In the genomic region with DNA sequence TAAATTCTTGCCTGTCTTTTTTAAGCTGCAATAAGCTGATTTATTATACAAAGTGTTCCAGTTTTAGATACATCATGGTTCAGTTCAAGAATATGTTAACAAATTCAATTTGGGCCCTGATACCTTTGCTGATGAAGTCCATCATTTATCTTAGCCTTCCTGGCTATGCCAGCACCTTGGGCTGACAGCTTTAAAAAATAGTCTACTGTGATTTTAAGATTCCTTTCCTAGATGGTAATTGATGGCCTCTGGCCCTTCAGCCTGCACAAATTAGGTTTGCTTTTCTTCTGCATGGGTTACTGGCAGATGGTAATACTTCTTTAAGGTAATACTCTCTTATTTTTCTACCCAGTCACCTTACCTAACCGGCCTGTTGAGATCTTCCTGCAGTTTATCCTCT, we compare ENCODE assay signal across 19 cellular contexts. TPM values are rescaled to one million over a fixed set of nuclear protein-coding genes. Genes with fewer than 3 reads are reported as not detected.
A peak's percentile ranks its signal among the peaks of the same experiment; 100 is the strongest.
DNase-seq lines count a peak whose midpoint lies in the region; ATAC-seq and TF ChIP-seq lines count a peak whose summit lies in the region.
"Had no signal": no experiment of that assay in that cellular context is flagged by ENCODE, and none has a peak within 500 bp of the region (broad histone marks: within the 10 kb centered on the region; RNA-seq: fewer than 3 reads in every experiment).

No MANE protein-coding gene starts in this region.

- TF ChIP-seq CTCF in neural progenitor cell (IDR thresholded peaks at IDR 0.05): no peak

- H3K36me3 Mint-ChIP-seq in activated CD4-positive, alpha-beta T cell treated with anti-CD3 and anti-CD28 coated beads for 36 hours (ENCODE audit: low read depth): peaks cover 23% of the 10 kb centered on the region
- no peaks in the 10 kb centered on the region for H3K36me3 Mint-ChIP-seq in neural progenitor cell
- H3K36me3 Mint-ChIP-seq in immature natural killer cell: peaks cover 0 to 4% (median 0%) of the 10 kb centered on the region in 3 donors

- intact Hi-C loops in activated CD4-positive, alpha-beta T cell treated with anti-CD3 and anti-CD28 coated beads for 36 hours (cut with DNase I, micrococcal nuclease): no loop called here

- no peaks in the 10 kb centered on the region for H3K9me3 Mint-ChIP-seq in activated CD4-positive, alpha-beta T cell treated with anti-CD3 and anti-CD28 coated beads for 36 hours (ENCODE audit: low read depth)
- H3K9me3 Mint-ChIP-seq in neural progenitor cell (no peaks in the 10 kb centered on the region), immature natural killer cell (no peaks in the 10 kb centered on the region)

- H3K4me3 ChIP-seq in HUES64 (ENCODE audit: low read length) (no peak overlapping the region), endocrine pancreas (ENCODE audit: control insufficient read depth, insufficient read depth, low read length) (peak overlapping the region; percentile 33), neural progenitor cell (no peak overlapping the region)
- H3K4me3 ChIP-seq: BLaER1 treated with 17β-estradiol and CSF1 and Interleukin-3, amounts not matched to agents 10 nM and 100 nM; SJCRH30 had no signal

- H3K4me1 Mint-ChIP-seq in activated CD4-positive, alpha-beta T cell treated with anti-CD3 and anti-CD28 coated beads for 36 hours: peaks cover 49% of the 10 kb centered on the region
- H3K4me1 Mint-ChIP-seq in neural progenitor cell: no peaks in the 10 kb centered on the region
- peaks cover 16 to 38% of the 10 kb centered on the region in 2 donors for H3K4me1 Mint-ChIP-seq in immature natural killer cell

- no peaks in the 10 kb centered on the region for H3K9me3 ChIP-seq in HUES64 (ENCODE audit: insufficient read depth, low read depth, low read length)
- no peaks in the 10 kb centered on the region for H3K9me3 ChIP-seq in endocrine pancreas (ENCODE audit: control insufficient read depth, low read length)
- no peaks in the 10 kb centered on the region for H3K9me3 ChIP-seq in neural progenitor cell (ENCODE audit: low read depth)
- H3K9me3 ChIP-seq: SJCRH30 had no signal

- DNase-seq in activated CD4-positive, alpha-beta T cell treated with anti-CD3 and anti-CD28 coated beads for 36 hours: no peak
- no peak for DNase-seq in activated CD4-positive, alpha-beta T cell treated with anti-CD3 and anti-CD28 coated beads, Interleukin-2, amount 50 U/mL, for 48 hours
- no peak for DNase-seq in neural progenitor cell (ENCODE audit: low spot score)
- no peak for DNase-seq in immature natural killer cell
- DNase-seq in NCI-H1105 treated with DMSO at 0.1 percent for 48 hours (lab: John Stamatoyannopoulos, UW): no peak
- DNase-seq: GDM1, GOT3, Karpas-422, MM.1S, NCI-H1105, NCI-H1694 treated with DMSO at 0.1 percent for 48 hours, NCI-H2107, NCI-H446 treated with DMSO at 0.1 percent for 48 hours, NCI-H748 treated with DMSO at 0.1 percent for 48 hours, SJCRH30 had no signal

- no peak overlapping the region for H2AFZ ChIP-seq in neural progenitor cell (replicated peaks)

- H3K4me3 Mint-ChIP-seq in activated CD4-positive, alpha-beta T cell treated with anti-CD3 and anti-CD28 coated beads for 36 hours: no peak overlapping the region
- H3K4me3 Mint-ChIP-seq in neural progenitor cell: no peak overlapping the region
- H3K4me3 Mint-ChIP-seq in immature natural killer cell: no peak overlapping the region

- H3K4me1 ChIP-seq in HUES64 (ENCODE audit: insufficient read depth, low read length) (peaks cover 30% of the 10 kb centered on the region), endocrine pancreas (ENCODE audit: control insufficient read depth, insufficient read depth, low read length) (peaks cover 9% of the 10 kb centered on the region), neural progenitor cell (no peaks in the 10 kb centered on the region)
- H3K4me1 ChIP-seq: SJCRH30 had no signal

- H3K27ac Mint-ChIP-seq in activated CD4-positive, alpha-beta T cell treated with anti-CD3 and anti-CD28 coated beads for 36 hours: peak overlapping the region; percentile 29
- H3K27ac Mint-ChIP-seq in neural progenitor cell (no peak overlapping the region), immature natural killer cell (peak overlapping the region in 1 of 6 donors; percentile 43)

- POLR2A ChIA-PET in activated CD4-positive, alpha-beta T cell treated with anti-CD3 and anti-CD28 coated beads for 36 hours (lab: Charles Lee): no interaction called here

- CTCF ChIA-PET in activated CD4-positive, alpha-beta T cell treated with anti-CD3 and anti-CD28 coated beads for 36 hours (lab: Charles Lee): interaction anchor here (0.7 to 1.4 kb wide), 2 partner anchors 12 to 17 kb away, joined by 3 to 6 read pairs; no protein-coding TSS in a partner anchor

- no peak overlapping the region for H3K4me2 ChIP-seq in neural progenitor cell

- H4K20me1 ChIP-seq in neural progenitor cell (ENCODE audit: low read depth): peaks cover 31% of the 10 kb centered on the region

- no peaks in the 10 kb centered on the region for H3F3A ChIP-seq in neural progenitor cell (ENCODE audit: low read depth)

- no peaks in the 10 kb centered on the region for H3K27me3 Mint-ChIP-seq in activated CD4-positive, alpha-beta T cell treated with anti-CD3 and anti-CD28 coated beads for 36 hours
- H3K27me3 Mint-ChIP-seq in neural progenitor cell (ENCODE audit: insufficient read depth, low read depth) (peaks cover 5% of the 10 kb centered on the region), immature natural killer cell (ENCODE audit: low read depth in 3 of 3) (peaks cover 0 to 1% (median 0%) of the 10 kb centered on the region in 3 donors)

- H3K79me2 ChIP-seq in neural progenitor cell (ENCODE audit: low read depth): peaks cover 59% of the 10 kb centered on the region

- ATAC-seq in activated CD4-positive, alpha-beta T cell treated with anti-CD3 and anti-CD28 coated beads for 36 hours: no peak
- no peak for ATAC-seq in GM18873 (IDR thresholded peaks at IDR 0.05; ENCODE audit: low FRiP score, unreplicated experiment)

- no peaks in the 10 kb centered on the region for H3K27me3 ChIP-seq in HUES64 (ENCODE audit: insufficient read depth, low read length)
- no peaks in the 10 kb centered on the region for H3K27me3 ChIP-seq in endocrine pancreas (ENCODE audit: control insufficient read depth, insufficient read depth, low read length)
- no peaks in the 10 kb centered on the region for H3K27me3 ChIP-seq in neural progenitor cell
- H3K27me3 ChIP-seq: BLaER1 treated with 17β-estradiol and CSF1 and Interleukin-3, amounts not matched to agents 10 nM and 100 nM; SJCRH30 had no signal

- peaks cover 10% of the 10 kb centered on the region for H3K36me3 ChIP-seq in HUES64 (ENCODE audit: insufficient read depth, low read length)
- no peaks in the 10 kb centered on the region for H3K36me3 ChIP-seq in endocrine pancreas (ENCODE audit: control insufficient read depth, insufficient read depth, low read length)
- no peaks in the 10 kb centered on the region for H3K36me3 ChIP-seq in neural progenitor cell

- WGBS in HUES64: no CpG with 5 or more reads among the region's 1 CpG

- no peak overlapping the region for H3K9ac ChIP-seq in HUES64 (ENCODE audit: low read depth, low read length)
- H3K9ac ChIP-seq in endocrine pancreas (ENCODE audit: control insufficient read depth, insufficient read depth, low read length): no peak overlapping the region
- peak overlapping the region; percentile 31 for H3K9ac ChIP-seq in neural progenitor cell
- H3K9ac ChIP-seq: BLaER1 treated with 17β-estradiol and CSF1 and Interleukin-3, amounts not matched to agents 10 nM and 100 nM had no signal

- H3K27ac ChIP-seq in HUES64 (ENCODE audit: low read depth, low read length): peak overlapping the region; percentile 49; the same call in 1 of the 2 replicates
- H3K27ac ChIP-seq in neural progenitor cell: no peak overlapping the region
- H3K27ac ChIP-seq: BLaER1 treated with 17β-estradiol and CSF1 and Interleukin-3, amounts not matched to agents 10 nM and 100 nM; SJCRH30 had no signal

RNA-seq across cellular contexts. Expression of a gene that starts 7.1 kb away (rescaled TPM):
- total RNA-seq in activated CD4-positive, alpha-beta T cell treated with anti-CD3 and anti-CD28 coated beads for 36 hours: 1 to 10 TPM; 2.5 TPM
- polyA plus RNA-seq in HUES64 (2013, experiment 1 of 2): 0.45 TPM
- polyA plus RNA-seq in HUES64 (2013, experiment 2 of 2): 0.51 TPM
- total RNA-seq in neural progenitor cell (ENCODE audit: low replicate concordance): 0.09 TPM in 1 of 2 replicates, not detected in the other
- polyA plus RNA-seq in immature natural killer cell: under 1 TPM in 2 of 3 donors, not detected in 1; 0.23 to 0.32 TPM

RNA-seq across cellular contexts. Expression of a gene that starts 7.5 kb away (rescaled TPM):
- total RNA-seq in activated CD4-positive, alpha-beta T cell treated with anti-CD3 and anti-CD28 coated beads for 36 hours: 10 to 100 TPM; 14.9 to 17.0 TPM
- polyA plus RNA-seq in HUES64 (2013, experiment 1 of 2): 12.2 TPM
- polyA plus RNA-seq in HUES64 (2013, experiment 2 of 2): 12.6 TPM
- 16.2 and 16.5 TPM in 2 replicates for total RNA-seq in neural progenitor cell (ENCODE audit: low replicate concordance)
- polyA plus RNA-seq in immature natural killer cell: 1 to 10 TPM; 4.3 to 8.4 (median 7.2) TPM
